In genomic region chr15:36810656-36811449, GRCh38 we compare ENCODE assay signal across 10 cellular contexts.
DNase-seq lines count a peak whose midpoint lies in the region; ATAC-seq and TF ChIP-seq lines count a peak whose summit lies in the region.
"Had no signal": no experiment of that assay in that cellular context is flagged by ENCODE, and none has a peak within 500 bp of the region (broad histone marks: within the 10 kb centered on the region; RNA-seq: fewer than 3 reads in every experiment).

No MANE protein-coding gene starts in this region.

- POLR2A ChIA-PET in WTC11 (lab: Charles Lee) = no interaction called here

- H3K79me2 ChIP-seq in osteoblast (ENCODE audit: insufficient read depth, low read length) = no peaks in the 10 kb centered on the region

- no peak overlapping the region for H3K27ac ChIP-seq in osteoblast (ENCODE audit: low read depth, low read length)
- H3K27ac ChIP-seq: colonic mucosa, lower lobe of right lung had no signal

- H3K36me3 Mint-ChIP-seq in WTC11 = no peaks in the 10 kb centered on the region

- peak; percentile 67; the same call in 1 of the 2 replicates for TF ChIP-seq CTCF in WTC11 (IDR thresholded peaks at IDR 0.05)
- peak; percentile 28 for TF ChIP-seq CTCF in osteoblast (IDR thresholded peaks at IDR 0.05; ENCODE audit: extremely low read depth, low read depth, low read length)

- no peak overlapping the region for H3K4me3 ChIP-seq in osteoblast (ENCODE audit: insufficient read depth, low read length)
- H3K4me3 ChIP-seq: colonic mucosa, lower lobe of right lung had no signal

- no peak overlapping the region for H3K4me3 Mint-ChIP-seq in WTC11

- no peaks in the 10 kb centered on the region for H4K20me1 ChIP-seq in osteoblast (ENCODE audit: insufficient read depth, low read length)

- no peak overlapping the region for H3K27ac Mint-ChIP-seq in WTC11

- H3K9me3 ChIP-seq in osteoblast (ENCODE audit: low read depth, low read length) = no peaks in the 10 kb centered on the region
- H3K9me3 ChIP-seq: colonic mucosa, lower lobe of right lung had no signal

- CTCF ChIA-PET in WTC11 (lab: Charles Lee) = interaction anchor here (0.6 to 1.1 kb wide), 3 partner anchors 8 to 291 kb away, joined by 3 to 4 read pairs (median 4); no protein-coding TSS in a partner anchor

- no peaks in the 10 kb centered on the region for H3K27me3 Mint-ChIP-seq in WTC11 (ENCODE audit: low read depth)

- no peak overlapping the region for H3K4me2 ChIP-seq in osteoblast (ENCODE audit: insufficient read depth, low read length)

- H3K9me3 Mint-ChIP-seq in WTC11 = no peaks in the 10 kb centered on the region

- peak; percentile 88 for ATAC-seq in GM18867 (IDR thresholded peaks at IDR 0.05; ENCODE audit: unreplicated experiment)
- ATAC-seq in HG03342 (IDR thresholded peaks at IDR 0.05; ENCODE audit: unreplicated experiment) = peak; percentile 79
- peak; percentile 87 for ATAC-seq in WTC11
- ATAC-seq: lower lobe of right lung had no signal

- H3K4me1 ChIP-seq in osteoblast (ENCODE audit: insufficient read depth, low read length) = peaks cover 6% of the 10 kb centered on the region
- H3K4me1 ChIP-seq: colonic mucosa had no signal

- no peaks in the 10 kb centered on the region for H3K27me3 ChIP-seq in osteoblast (ENCODE audit: insufficient read depth, low read length)
- H3K27me3 ChIP-seq: colonic mucosa had no signal

- peaks cover 7% of the 10 kb centered on the region for H3K36me3 ChIP-seq in osteoblast (ENCODE audit: insufficient read depth, low read length)
- H3K36me3 ChIP-seq: colonic mucosa, lower lobe of right lung had no signal

- DNase-seq in WTC11 (ENCODE audit: low spot score) (peak; percentile 22), osteoblast (ENCODE audit: insufficient read length, low spot score, missing footprints) (no peak), NCI-H2029 treated with DMSO at 0.1 percent for 48 hours (lab: John Stamatoyannopoulos, UW) (no peak), Kasumi-1 (lab: John Stamatoyannopoulos, UW) (no peak), HPDE6-E6E7 (ENCODE audit: extremely low spot score) (no peak)
- DNase-seq: activated CD4-positive, alpha-beta T cell treated with anti-CD3 and anti-CD28 coated beads, Interleukin-2, amount 50 U/mL, for 1 hour; colonic mucosa; lower lobe of right lung had no signal

- no peak overlapping the region for H2AFZ ChIP-seq in osteoblast (ENCODE audit: low read length)

- peaks cover 14% of the 10 kb centered on the region for H3K4me1 Mint-ChIP-seq in WTC11

TF ChIP-seq in WTC11, 78 proteins besides CTCF, POLR2A, EP300 and RAD21:
- TF ChIP-seq ATF2 (CRISPR knock-in tag; IDR thresholded peaks at IDR 0.05; ENCODE audit: borderline replicate concordance, low read depth) = no peak
- no peak for TF ChIP-seq HMGXB4 (CRISPR knock-in tag; IDR thresholded peaks at IDR 0.05)
- no peak for TF ChIP-seq E2F4 (CRISPR knock-in tag; IDR thresholded peaks at IDR 0.05; ENCODE audit: borderline replicate concordance, low read depth)
- TF ChIP-seq NFATC4 (CRISPR knock-in tag; IDR thresholded peaks at IDR 0.05) = no peak
